In the genomic region with DNA sequence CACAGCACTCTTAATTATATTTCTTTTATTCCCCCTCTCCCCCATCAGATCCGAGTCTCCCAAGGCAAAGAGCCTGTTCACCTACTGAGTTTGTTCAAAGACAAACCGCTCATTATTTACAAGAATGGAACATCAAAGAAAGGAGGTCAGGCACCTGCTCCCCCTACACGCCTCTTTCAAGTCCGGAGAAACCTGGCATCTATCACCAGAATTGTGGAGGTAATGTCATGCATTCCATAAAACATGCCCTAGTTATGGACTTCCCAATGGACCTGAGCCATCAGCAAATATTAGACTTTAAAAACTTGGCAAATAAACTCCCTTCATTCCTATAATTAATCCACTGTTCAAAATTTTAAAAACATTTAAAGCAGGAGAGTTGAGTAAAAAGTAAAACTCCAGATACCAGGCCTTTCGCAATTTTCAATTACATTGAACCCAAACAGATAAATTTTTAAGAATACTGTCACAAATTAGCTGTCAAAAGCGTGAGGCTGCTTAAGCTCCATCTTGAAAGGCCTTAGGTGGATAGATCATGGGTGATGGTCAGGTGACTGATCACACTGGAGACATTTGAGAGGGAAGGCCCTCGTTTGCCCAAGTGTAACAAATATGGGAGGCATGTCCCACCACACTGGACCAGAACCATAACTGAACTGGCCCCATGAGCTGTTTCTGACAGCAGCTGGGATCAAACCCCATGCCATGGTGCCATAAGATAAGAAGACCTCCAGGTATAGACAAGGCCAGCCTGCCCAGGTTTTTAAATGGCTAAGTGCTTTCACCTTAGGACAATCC, we compare ENCODE assay signal across 17 cellular contexts.
"Had no signal": no experiment of that assay in that cellular context is flagged by ENCODE, and none has a peak within 500 bp of the region (broad histone marks: within the 10 kb centered on the region; RNA-seq: fewer than 3 reads in every experiment).

No MANE protein-coding gene starts in this region.

- H3K27ac Mint-ChIP-seq: naive thymus-derived CD4-positive, alpha-beta T cell had no signal

- H3K9me3 Mint-ChIP-seq: naive thymus-derived CD4-positive, alpha-beta T cell had no signal

- H3K36me3 Mint-ChIP-seq: naive thymus-derived CD4-positive, alpha-beta T cell had no signal

- DNase-seq: colonic mucosa; dermis blood vessel endothelial cell; erythroblast; foreskin keratinocyte; head of caudate nucleus; hippocampal formation; left colon; mesendoderm; naive thymus-derived CD4-positive, alpha-beta T cell; posterior cingulate gyrus; sigmoid colon; stimulated activated CD4-positive, alpha-beta T cell treated with anti-CD3 and anti-CD28 coated beads, Interleukin-2, amount 100 ng/mL, for 24 hours; stimulated activated CD4-positive, alpha-beta T cell treated with anti-CD3 and anti-CD28 coated beads, Interleukin-4, amount 100 ng/mL, for 4 hours; stimulated activated naive CD4-positive, alpha-beta T cell; stomach; substantia nigra; transverse colon had no signal

- H3K4me3 Mint-ChIP-seq: naive thymus-derived CD4-positive, alpha-beta T cell had no signal

- ATAC-seq: foreskin keratinocyte; left colon; naive thymus-derived CD4-positive, alpha-beta T cell had no signal
